ENCODE assay signal across 39 cellular contexts in genomic region chr1:198588845-198589244, GRCh38. TPM values are rescaled to one million over a fixed set of nuclear protein-coding genes. Genes with fewer than 3 reads are reported as not detected.
"Had no signal": no experiment of that assay in that cellular context is flagged by ENCODE, and none has a peak within 500 bp of the region (broad histone marks: within the 10 kb centered on the region; RNA-seq: fewer than 3 reads in every experiment).

No MANE protein-coding gene starts in this region.

- H3K27ac ChIP-seq: adrenal gland, ascending aorta, body of pancreas, brain microvascular endothelial cell, breast epithelium, cardiac muscle cell had no signal

- ATAC-seq: activated naive CD4-positive, alpha-beta T cell treated with anti-CD3 and anti-CD28 coated beads, Interleukin-2, amount 50 U/mL, for 72 hours; activated naive CD8-positive, alpha-beta T cell treated with anti-CD3 and anti-CD28 coated beads, Interleukin-2, amount 50 U/mL, for 24 hours; activated T-cell treated with anti-CD3 and anti-CD28 coated beads, Interleukin-2, amount 50 U/mL, for 4 hours; activated T-cell treated with anti-CD3 and anti-CD28 coated beads, Interleukin-2, amount 50 U/mL, for 72 hours; activated T-helper 17 cell treated with anti-CD3 and anti-CD28 coated beads, Interleukin-2, amount 50 U/mL, for 72 hours; body of pancreas had no signal

- H3K4me3 ChIP-seq: adrenal gland, ascending aorta, body of pancreas, breast epithelium, cardiac muscle cell had no signal

- H3K27me3 ChIP-seq: adrenal gland, ascending aorta, body of pancreas, brain microvascular endothelial cell, breast epithelium, cardiac muscle cell had no signal

- DNase-seq: activated effector memory CD4-positive, alpha-beta T cell treated with anti-CD3 and anti-CD28 coated beads, Interleukin-2, amount 50 U/mL, for 16 hours; activated effector memory CD4-positive, alpha-beta T cell treated with Interleukin-2 at 50 U/mL for 16 hours; activated gamma-delta T cell; activated gamma-delta T cell treated with Interleukin-2 at 50 U/mL for 16 hours; activated naive CD4-positive, alpha-beta T cell; activated naive CD4-positive, alpha-beta T cell treated with anti-CD3 and anti-CD28 coated beads for 36 hours; activated naive CD4-positive, alpha-beta T cell treated with anti-CD3 and anti-CD28 coated beads, Interleukin-2, amount 10 ng/mL, durations not matched to agents 7 days and 5 days; activated naive CD4-positive, alpha-beta T cell treated with anti-CD3 and anti-CD28 coated beads, Interleukin-2, amount 50 U/mL, for 16 hours; activated naive CD4-positive, alpha-beta T cell treated with Interleukin-2 at 50 U/mL for 16 hours; activated naive CD8-positive, alpha-beta T cell treated with anti-CD3 and anti-CD28 coated beads for 36 hours; activated naive CD8-positive, alpha-beta T cell treated with anti-CD3 and anti-CD28 coated beads, Interleukin-2, amount 10 ng/mL, durations not matched to agents 7 days and 5 days; activated naive CD8-positive, alpha-beta T cell treated with anti-CD3 and anti-CD28 coated beads, Interleukin-2, amount 50 U/mL, for 24 hours; activated T-cell treated with anti-CD3 and anti-CD28 coated beads, Interleukin-2, amount 50 U/mL, for 24 hours; activated T-cell treated with anti-CD3 and anti-CD28 coated beads, Interleukin-2, amount 50 U/mL, for 4 hours; activated T-cell treated with anti-CD3 and anti-CD28 coated beads, Interleukin-2, amount 50 U/mL, for 48 hours; activated T-cell treated with anti-CD3 and anti-CD28 coated beads, Interleukin-2, amount 50 U/mL, for 72 hours; adrenal gland; amniotic stem cell; amygdala; anterior cingulate cortex; aorta; body of pancreas; brain microvascular endothelial cell; caudate nucleus; central memory CD4-positive, alpha-beta T cell; cerebellar nuclear complex had no signal

- H3K36me3 ChIP-seq: adrenal gland, ascending aorta, brain microvascular endothelial cell, breast epithelium, cardiac muscle cell had no signal

- FAIRE-seq: bronchial epithelial cell had no signal

- H3K4me1 ChIP-seq: adrenal gland, ascending aorta, body of pancreas, breast epithelium had no signal

- H3K9me3 ChIP-seq: body of pancreas had no signal

RNA-seq across cellular contexts. Expression of gene ATP6V1G3, which starts 48.4 kb away (rescaled TPM):
- total RNA-seq: activated naive CD4-positive, alpha-beta T cell treated with anti-CD3 and anti-CD28 coated beads for 36 hours; activated naive CD8-positive, alpha-beta T cell treated with anti-CD3 and anti-CD28 coated beads for 36 hours; activated naive CD8-positive, alpha-beta T cell treated with anti-CD3 and anti-CD28 coated beads, Interleukin-2, amount 10 ng/mL, durations not matched to agents 7 days and 5 days; activated T-cell treated with anti-CD3 and anti-CD28 coated beads, Interleukin-2, amount 50 U/mL, for 4 hours; activated T-cell treated with anti-CD3 and anti-CD28 coated beads, Interleukin-2, amount 50 U/mL, for 72 hours; activated T-helper 1 cell treated with anti-CD3 and anti-CD28 coated beads, Interleukin-12 subunit alpha, Interleukin-12 subunit beta, Interleukin-2, Interleukin-4 antibody, amounts not matched to agents 30 ng/mL and 10 ng/mL and 1 ng/mL, durations not matched to agents 14 hours and 24 hours and 36 hours; activated T-helper 17 cell treated with anti-CD3 and anti-CD28 coated beads, Interleukin-2, amount 50 U/mL, for 72 hours; activated T-helper 2 cell treated with anti-CD3 and anti-CD28 coated beads, Interferon-gamma antibody, Interleukin-2, Interleukin-4, amounts not matched to agents 10 μg/mL and 5 μg/mL and 100 μg/mL, durations not matched to agents 14 hours and 24 hours and 36 hours; adrenal gland; aorta; ascending aorta; astrocyte; body of pancreas; breast epithelium; bronchial epithelial cell; cardiac muscle cell; cardiac septum; cerebellum; chondrocyte had no signal
- polyA plus RNA-seq: adipose tissue, adrenal gland, aorta, cardiac muscle cell had no signal

RNA-seq across cellular contexts. Expression of gene PTPRC, which starts 50.0 kb away (rescaled TPM):
- total RNA-seq: bronchial epithelial cell, cardiac muscle cell, chondrocyte had no signal
- polyA plus RNA-seq: cardiac muscle cell had no signal
